ENCODE assay signal across 1 cellular context in the genomic region with DNA sequence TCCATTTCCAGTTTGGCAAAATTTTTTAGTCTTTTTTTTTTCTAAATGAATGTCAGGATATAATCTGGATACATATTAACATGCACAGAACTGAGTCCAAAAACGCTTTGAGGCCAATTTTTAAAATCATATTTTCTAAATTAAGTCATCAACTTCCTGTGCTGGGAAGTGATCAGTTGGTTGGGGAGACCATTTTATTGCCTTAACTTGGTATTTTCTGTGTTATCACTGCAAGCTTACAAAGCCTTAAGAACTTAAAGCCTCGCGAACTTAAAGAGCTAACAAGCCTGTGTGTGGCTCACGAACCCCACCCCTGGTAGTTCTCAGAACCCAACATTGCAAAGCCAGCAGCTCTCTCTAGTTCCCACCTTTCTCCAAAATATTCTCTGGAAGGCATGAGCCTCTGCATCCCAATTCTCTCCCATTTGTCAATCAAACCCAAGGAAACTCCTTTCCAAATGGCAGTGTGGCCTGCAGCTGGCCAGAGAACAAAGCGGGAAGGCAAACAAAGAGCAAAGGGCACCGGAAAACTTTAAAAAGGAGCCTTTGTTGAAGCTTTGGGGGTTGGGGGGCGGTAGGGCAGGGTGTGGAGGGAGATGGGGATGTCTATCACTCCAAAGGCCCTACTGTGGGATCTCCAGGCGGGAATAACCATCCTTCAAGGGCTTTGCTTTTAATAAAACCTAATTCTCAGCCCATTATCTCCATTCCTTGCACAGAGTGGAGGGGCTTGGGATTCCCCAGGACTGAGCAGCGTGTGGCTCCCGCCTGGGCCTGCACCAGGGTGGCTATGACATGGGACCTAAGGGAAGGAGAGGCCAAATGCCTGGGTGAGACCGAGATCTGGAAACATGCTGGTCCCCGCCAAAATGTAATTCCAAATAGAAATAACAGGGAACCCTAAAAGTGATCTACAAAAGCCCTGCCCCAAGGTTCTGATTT.
TF ChIP-seq lines count a peak whose summit lies in the region.

No MANE protein-coding gene starts in this region.

TF ChIP-seq in HepG2, 621 proteins besides CTCF, POLR2A, EP300 and RAD21 (continued from another document):
- TF ChIP-seq, protein P1, sequence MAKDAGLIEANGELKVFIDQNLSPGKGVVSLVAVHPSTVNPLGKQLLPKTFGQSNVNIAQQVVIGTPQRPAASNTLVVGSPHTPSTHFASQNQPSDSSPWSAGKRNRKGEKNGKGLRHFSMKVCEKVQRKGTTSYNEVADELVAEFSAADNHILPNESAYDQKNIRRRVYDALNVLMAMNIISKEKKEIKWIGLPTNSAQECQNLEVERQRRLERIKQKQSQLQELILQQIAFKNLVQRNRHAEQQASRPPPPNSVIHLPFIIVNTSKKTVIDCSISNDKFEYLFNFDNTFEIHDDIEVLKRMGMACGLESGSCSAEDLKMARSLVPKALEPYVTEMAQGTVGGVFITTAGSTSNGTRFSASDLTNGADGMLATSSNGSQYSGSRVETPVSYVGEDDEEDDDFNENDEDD (CRISPR knock-in tag; IDR thresholded peaks at IDR 0.05; ENCODE audit: borderline replicate concordance): peak; percentile 39; the same call in 1 of the 2 replicates
- TF ChIP-seq ZNF577 (CRISPR knock-in tag; IDR thresholded peaks at IDR 0.05; ENCODE audit: borderline replicate concordance, low read depth): no peak
- TF ChIP-seq ZBTB8A (CRISPR knock-in tag; IDR thresholded peaks at IDR 0.05; ENCODE audit: borderline replicate concordance, low read depth): no peak
- TF ChIP-seq ZNF264 (CRISPR knock-in tag; IDR thresholded peaks at IDR 0.05): no peak
- TF ChIP-seq ZNF724P (CRISPR knock-in tag; IDR thresholded peaks at IDR 0.05; ENCODE audit: borderline replicate concordance): no peak
- no peak for TF ChIP-seq GTF3A (CRISPR knock-in tag; conservative IDR thresholded peaks at IDR 0.05)
- no peak for TF ChIP-seq ZNF83 (CRISPR knock-in tag; IDR thresholded peaks at IDR 0.05; ENCODE audit: borderline replicate concordance)
- no peak for TF ChIP-seq MIXL1 (CRISPR knock-in tag; IDR thresholded peaks at IDR 0.05)
- TF ChIP-seq IRX3 (CRISPR knock-in tag; IDR thresholded peaks at IDR 0.05; ENCODE audit: borderline replicate concordance, low read depth): no peak
- TF ChIP-seq, protein P2, sequence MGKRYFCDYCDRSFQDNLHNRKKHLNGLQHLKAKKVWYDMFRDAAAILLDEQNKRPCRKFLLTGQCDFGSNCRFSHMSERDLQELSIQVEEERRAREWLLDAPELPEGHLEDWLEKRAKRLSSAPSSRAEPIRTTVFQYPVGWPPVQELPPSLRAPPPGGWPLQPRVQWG (CRISPR knock-in tag; IDR thresholded peaks at IDR 0.05; ENCODE audit: borderline replicate concordance, low read depth): no peak
- TF ChIP-seq, protein P3, sequence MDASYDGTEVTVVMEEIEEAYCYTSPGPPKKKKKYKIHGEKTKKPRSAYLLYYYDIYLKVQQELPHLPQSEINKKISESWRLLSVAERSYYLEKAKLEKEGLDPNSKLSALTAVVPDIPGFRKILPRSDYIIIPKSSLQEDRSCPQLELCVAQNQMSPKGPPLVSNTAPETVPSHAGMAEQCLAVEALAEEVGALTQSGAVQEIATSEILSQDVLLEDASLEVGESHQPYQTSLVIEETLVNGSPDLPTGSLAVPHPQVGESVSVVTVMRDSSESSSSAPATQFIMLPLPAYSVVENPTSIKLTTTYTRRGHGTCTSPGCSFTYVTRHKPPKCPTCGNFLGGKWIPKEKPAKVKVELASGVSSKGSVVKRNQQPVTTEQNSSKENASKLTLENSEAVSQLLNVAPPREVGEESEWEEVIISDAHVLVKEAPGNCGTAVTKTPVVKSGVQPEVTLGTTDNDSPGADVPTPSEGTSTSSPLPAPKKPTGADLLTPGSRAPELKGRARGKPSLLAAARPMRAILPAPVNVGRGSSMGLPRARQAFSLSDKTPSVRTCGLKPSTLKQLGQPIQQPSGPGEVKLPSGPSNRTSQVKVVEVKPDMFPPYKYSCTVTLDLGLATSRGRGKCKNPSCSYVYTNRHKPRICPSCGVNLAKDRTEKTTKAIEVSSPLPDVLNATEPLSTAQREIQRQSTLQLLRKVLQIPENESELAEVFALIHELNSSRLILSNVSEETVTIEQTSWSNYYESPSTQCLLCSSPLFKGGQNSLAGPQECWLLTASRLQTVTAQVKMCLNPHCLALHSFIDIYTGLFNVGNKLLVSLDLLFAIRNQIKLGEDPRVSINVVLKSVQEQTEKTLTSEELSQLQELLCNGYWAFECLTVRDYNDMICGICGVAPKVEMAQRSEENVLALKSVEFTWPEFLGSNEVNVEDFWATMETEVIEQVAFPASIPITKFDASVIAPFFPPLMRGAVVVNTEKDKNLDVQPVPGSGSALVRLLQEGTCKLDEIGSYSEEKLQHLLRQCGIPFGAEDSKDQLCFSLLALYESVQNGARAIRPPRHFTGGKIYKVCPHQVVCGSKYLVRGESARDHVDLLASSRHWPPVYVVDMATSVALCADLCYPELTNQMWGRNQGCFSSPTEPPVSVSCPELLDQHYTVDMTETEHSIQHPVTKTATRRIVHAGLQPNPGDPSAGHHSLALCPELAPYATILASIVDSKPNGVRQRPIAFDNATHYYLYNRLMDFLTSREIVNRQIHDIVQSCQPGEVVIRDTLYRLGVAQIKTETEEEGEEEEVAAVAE (CRISPR knock-in tag; IDR thresholded peaks at IDR 0.05; ENCODE audit: borderline replicate concordance): no peak
- TF ChIP-seq YY1 (IDR thresholded peaks at IDR 0.05; ENCODE audit: insufficient read depth, insufficient replicate concordance, low read depth, low read length): no peak
- TF ChIP-seq EZH2 (conservative IDR thresholded peaks at IDR 0.05; ENCODE audit: low read depth, low read length): no peak
- no peak for TF ChIP-seq ZNF34 (CRISPR knock-in tag; IDR thresholded peaks at IDR 0.05; ENCODE audit: borderline replicate concordance)
- no peak for TF ChIP-seq NFRKB (IDR thresholded peaks at IDR 0.05)
- TF ChIP-seq ZNF607 (CRISPR knock-in tag; IDR thresholded peaks at IDR 0.05; ENCODE audit: borderline replicate concordance): no peak
- TF ChIP-seq HDAC6 (IDR thresholded peaks at IDR 0.05; ENCODE audit: low read depth, low read length): no peak
- no peak for TF ChIP-seq NR2F2 (IDR thresholded peaks at IDR 0.05; ENCODE audit: borderline replicate concordance, low read depth)
- no peak for TF ChIP-seq TOE1 (CRISPR knock-in tag; IDR thresholded peaks at IDR 0.05)
- TF ChIP-seq PRMT3 (CRISPR knock-in tag; IDR thresholded peaks at IDR 0.05; ENCODE audit: borderline replicate concordance, low read depth): no peak
- TF ChIP-seq, protein P4, sequence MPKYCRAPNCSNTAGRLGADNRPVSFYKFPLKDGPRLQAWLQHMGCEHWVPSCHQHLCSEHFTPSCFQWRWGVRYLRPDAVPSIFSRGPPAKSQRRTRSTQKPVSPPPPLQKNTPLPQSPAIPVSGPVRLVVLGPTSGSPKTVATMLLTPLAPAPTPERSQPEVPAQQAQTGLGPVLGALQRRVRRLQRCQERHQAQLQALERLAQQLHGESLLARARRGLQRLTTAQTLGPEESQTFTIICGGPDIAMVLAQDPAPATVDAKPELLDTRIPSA (CRISPR knock-in tag; IDR thresholded peaks at IDR 0.05; ENCODE audit: borderline replicate concordance): no peak
- TF ChIP-seq ZNF367 (CRISPR knock-in tag; IDR thresholded peaks at IDR 0.05; ENCODE audit: borderline replicate concordance): no peak
- no peak for TF ChIP-seq NFATC3 (CRISPR knock-in tag; IDR thresholded peaks at IDR 0.05)
- TF ChIP-seq, protein P5, sequence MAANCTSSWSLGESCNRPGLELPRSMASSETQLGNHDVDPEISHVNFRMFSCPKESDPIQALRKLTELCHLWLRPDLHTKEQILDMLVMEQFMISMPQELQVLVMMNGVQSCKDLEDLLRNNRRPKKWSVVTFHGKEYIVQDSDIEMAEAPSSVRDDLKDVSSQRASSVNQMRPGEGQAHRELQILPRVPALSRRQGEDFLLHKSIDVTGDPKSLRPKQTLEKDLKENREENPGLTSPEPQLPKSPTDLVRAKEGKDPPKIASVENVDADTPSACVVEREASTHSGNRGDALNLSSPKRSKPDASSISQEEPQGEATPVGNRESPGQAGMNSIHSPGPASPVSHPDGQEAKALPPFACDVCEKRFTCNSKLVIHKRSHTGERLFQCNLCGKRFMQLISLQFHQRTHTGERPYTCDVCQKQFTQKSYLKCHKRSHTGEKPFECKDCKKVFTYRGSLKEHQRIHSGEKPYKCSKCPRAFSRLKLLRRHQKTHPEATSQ (CRISPR knock-in tag; IDR thresholded peaks at IDR 0.05; ENCODE audit: borderline replicate concordance): no peak
- peak; percentile 19 for TF ChIP-seq PCBP2 (optimal IDR thresholded peaks at IDR 0.05; ENCODE audit: low read depth, low read length, poor library complexity, severe bottlenecking)
- no peak for TF ChIP-seq SMARCE1 (IDR thresholded peaks at IDR 0.05; ENCODE audit: borderline replicate concordance)
- TF ChIP-seq, protein P6, sequence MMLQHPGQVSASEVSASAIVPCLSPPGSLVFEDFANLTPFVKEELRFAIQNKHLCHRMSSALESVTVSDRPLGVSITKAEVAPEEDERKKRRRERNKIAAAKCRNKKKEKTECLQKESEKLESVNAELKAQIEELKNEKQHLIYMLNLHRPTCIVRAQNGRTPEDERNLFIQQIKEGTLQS (CRISPR knock-in tag; IDR thresholded peaks at IDR 0.05): no peak
- no peak for TF ChIP-seq ZNF205 (CRISPR knock-in tag; IDR thresholded peaks at IDR 0.05)
- no peak for TF ChIP-seq CCAR2 (optimal IDR thresholded peaks at IDR 0.05; ENCODE audit: low read depth, low read length)
- no peak for TF ChIP-seq ZNF138 (CRISPR knock-in tag; IDR thresholded peaks at IDR 0.05; ENCODE audit: low read depth)
- TF ChIP-seq, protein P7, sequence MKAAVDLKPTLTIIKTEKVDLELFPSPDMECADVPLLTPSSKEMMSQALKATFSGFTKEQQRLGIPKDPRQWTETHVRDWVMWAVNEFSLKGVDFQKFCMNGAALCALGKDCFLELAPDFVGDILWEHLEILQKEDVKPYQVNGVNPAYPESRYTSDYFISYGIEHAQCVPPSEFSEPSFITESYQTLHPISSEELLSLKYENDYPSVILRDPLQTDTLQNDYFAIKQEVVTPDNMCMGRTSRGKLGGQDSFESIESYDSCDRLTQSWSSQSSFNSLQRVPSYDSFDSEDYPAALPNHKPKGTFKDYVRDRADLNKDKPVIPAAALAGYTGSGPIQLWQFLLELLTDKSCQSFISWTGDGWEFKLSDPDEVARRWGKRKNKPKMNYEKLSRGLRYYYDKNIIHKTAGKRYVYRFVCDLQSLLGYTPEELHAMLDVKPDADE (CRISPR knock-in tag; IDR thresholded peaks at IDR 0.05): no peak
- TF ChIP-seq TAF15 (IDR thresholded peaks at IDR 0.05; ENCODE audit: low read depth, low read length, poor library complexity, severe bottlenecking): no peak
- no peak for TF ChIP-seq SMYD3 (CRISPR knock-in tag; IDR thresholded peaks at IDR 0.05)
- TF ChIP-seq ZNF549 (CRISPR knock-in tag; IDR thresholded peaks at IDR 0.05): no peak
- no peak for TF ChIP-seq ZNF598 (CRISPR knock-in tag; IDR thresholded peaks at IDR 0.05; ENCODE audit: borderline replicate concordance)
- TF ChIP-seq, protein P8, sequence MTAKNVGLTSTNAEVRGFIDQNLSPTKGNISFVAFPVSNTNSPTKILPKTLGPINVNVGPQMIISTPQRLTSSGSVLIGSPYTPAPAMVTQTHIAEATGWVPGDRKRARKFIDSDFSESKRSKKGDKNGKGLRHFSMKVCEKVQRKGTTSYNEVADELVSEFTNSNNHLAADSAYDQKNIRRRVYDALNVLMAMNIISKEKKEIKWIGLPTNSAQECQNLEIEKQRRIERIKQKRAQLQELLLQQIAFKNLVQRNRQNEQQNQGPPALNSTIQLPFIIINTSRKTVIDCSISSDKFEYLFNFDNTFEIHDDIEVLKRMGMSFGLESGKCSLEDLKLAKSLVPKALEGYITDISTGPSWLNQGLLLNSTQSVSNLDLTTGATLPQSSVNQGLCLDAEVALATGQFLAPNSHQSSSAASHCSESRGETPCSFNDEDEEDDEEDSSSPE (CRISPR knock-in tag; IDR thresholded peaks at IDR 0.05): 0 out of 2 replicates have a peak, but pooled peaks have one; percentile 23
- TF ChIP-seq ZNF501 (CRISPR knock-in tag; IDR thresholded peaks at IDR 0.05): no peak
- TF ChIP-seq SUZ12 (IDR thresholded peaks at IDR 0.05; ENCODE audit: low read depth, low read length): no peak
- no peak for TF ChIP-seq AKAP8 (CRISPR knock-in tag; IDR thresholded peaks at IDR 0.05)
- no peak for TF ChIP-seq XRCC5 (optimal IDR thresholded peaks at IDR 0.05; ENCODE audit: low read length)
- TF ChIP-seq, protein P9, sequence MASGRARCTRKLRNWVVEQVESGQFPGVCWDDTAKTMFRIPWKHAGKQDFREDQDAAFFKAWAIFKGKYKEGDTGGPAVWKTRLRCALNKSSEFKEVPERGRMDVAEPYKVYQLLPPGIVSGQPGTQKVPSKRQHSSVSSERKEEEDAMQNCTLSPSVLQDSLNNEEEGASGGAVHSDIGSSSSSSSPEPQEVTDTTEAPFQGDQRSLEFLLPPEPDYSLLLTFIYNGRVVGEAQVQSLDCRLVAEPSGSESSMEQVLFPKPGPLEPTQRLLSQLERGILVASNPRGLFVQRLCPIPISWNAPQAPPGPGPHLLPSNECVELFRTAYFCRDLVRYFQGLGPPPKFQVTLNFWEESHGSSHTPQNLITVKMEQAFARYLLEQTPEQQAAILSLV (CRISPR knock-in tag; IDR thresholded peaks at IDR 0.05; ENCODE audit: borderline replicate concordance): no peak
- TF ChIP-seq SKI (IDR thresholded peaks at IDR 0.05; ENCODE audit: partially characterized antibody): no peak
- no peak for TF ChIP-seq MED8 (CRISPR knock-in tag; IDR thresholded peaks at IDR 0.05; ENCODE audit: insufficient replicate concordance)
- no peak for TF ChIP-seq ZNF816 (CRISPR knock-in tag; IDR thresholded peaks at IDR 0.05; ENCODE audit: borderline replicate concordance)
- no peak for TF ChIP-seq ZNF12 (CRISPR knock-in tag; IDR thresholded peaks at IDR 0.05)
- no peak for TF ChIP-seq NONO (IDR thresholded peaks at IDR 0.05)
- no peak for TF ChIP-seq NONO (CRISPR knock-in tag; conservative IDR thresholded peaks at IDR 0.05)
